ENCODE assay signal across 25 cellular contexts in genomic region chr3:178152988-178153387, GRCh38.
"Had no signal": no experiment of that assay in that cellular context is flagged by ENCODE, and none has a peak within 500 bp of the region (broad histone marks: within the 10 kb centered on the region; RNA-seq: fewer than 3 reads in every experiment).

No MANE protein-coding gene starts in this region.

- H3K27me3 ChIP-seq: stomach, suprapubic skin, testis, thyroid gland, tibial artery, tibial nerve, transverse colon, upper lobe of left lung, upper lobe of right lung, uterus, vagina had no signal

- H3K36me3 ChIP-seq: stomach, suprapubic skin, thoracic aorta, thyroid gland, tibial artery, tibial nerve, transverse colon, upper lobe of left lung, upper lobe of right lung, uterus, vagina had no signal

- H3K4me1 ChIP-seq: stomach, suprapubic skin, testis, thyroid gland, tibial artery, tibial nerve, transverse colon, upper lobe of left lung, upper lobe of right lung, uterus, vagina had no signal

- DNase-seq: stimulated activated CD4-positive, alpha-beta T cell treated with anti-CD3 and anti-CD28 coated beads, Interleukin-2, amount 100 ng/mL, for 48 hours; stimulated activated CD4-positive, alpha-beta T cell treated with anti-CD3 and anti-CD28 coated beads, Interleukin-4, amount 100 ng/mL, for 1 hour; stimulated activated CD4-positive, alpha-beta T cell treated with anti-CD3 and anti-CD28 coated beads, Interleukin-4, amount 100 ng/mL, for 24 hours; stimulated activated CD4-positive, alpha-beta T cell treated with anti-CD3 and anti-CD28 coated beads, Interleukin-4, amount 100 ng/mL, for 4 hours; stimulated activated CD8-positive, alpha-beta memory T cell treated with anti-CD3 and anti-CD28 coated beads, Interleukin-4, amount 100 ng/mL, for 48 hours; stimulated activated naive B cell treated with anti-CD40 and anti-IgM and Interleukin-4, amounts not matched to agents 10 μg/mL and 1 μg/mL and 100 μg/mL, for 72 hours; stimulated activated naive CD4-positive, alpha-beta T cell; stimulated activated naive CD4-positive, alpha-beta T cell treated with Interleukin-2 at 50 U/mL for 16 hours; stimulated activated naive CD8-positive, alpha-beta T cell treated with anti-CD3 and anti-CD28 coated beads, Interleukin-15, amount 100 ng/mL, for 72 hours; stimulated activated naive CD8-positive, alpha-beta T cell treated with anti-CD3 and anti-CD28 coated beads, Interleukin-15, Interleukin-2, amounts not matched to agents 100 U/mL and 50 U/mL, for 24 hours; stomach; testis; thyroid gland; tibial artery; transverse colon; trophoblast cell; upper lobe of left lung; upper lobe of right lung; uterus had no signal

- H3K27ac ChIP-seq: stomach, suprapubic skin, testis, thoracic aorta, thyroid gland, tibial artery, tibial nerve, transverse colon, upper lobe of left lung, upper lobe of right lung, uterus, vagina had no signal

- ATAC-seq: stimulated activated effector memory CD8-positive, alpha-beta T cell treated with anti-CD3 and anti-CD28 coated beads, Interleukin-12 subunit alpha, Interleukin-12 subunit beta, amount 100 ng/mL, for 72 hours; stimulated activated memory B cell treated with anti-CD40 and anti-IgM and Interleukin-4, amounts not matched to agents 10 μg/mL and 1 μg/mL and 100 μg/mL, for 72 hours; stimulated activated naive B cell treated with anti-CD40 and anti-IgM and Interleukin-4, amounts not matched to agents 10 μg/mL and 1 μg/mL and 100 μg/mL, for 72 hours; stimulated activated naive CD8-positive, alpha-beta T cell treated with anti-CD3 and anti-CD28 coated beads, Interleukin-15, amount 100 ng/mL, for 72 hours; stimulated activated naive CD8-positive, alpha-beta T cell treated with anti-CD3 and anti-CD28 coated beads, Interleukin-15, Interleukin-2, amounts not matched to agents 100 U/mL and 50 U/mL, for 24 hours; upper lobe of right lung had no signal

- H3K4me3 ChIP-seq: stomach, suprapubic skin, testis, thoracic aorta, thyroid gland, tibial artery, tibial nerve, transverse colon, upper lobe of left lung, upper lobe of right lung, uterus, vagina had no signal

- H3K9me3 ChIP-seq: stomach, suprapubic skin, testis, thoracic aorta, thyroid gland, tibial artery, tibial nerve, transverse colon, upper lobe of left lung, upper lobe of right lung, uterus, vagina had no signal
